In genomic region chr19:8423821-8424223, GRCh38 we compare ENCODE assay signal across 8 cellular contexts. TPM values are rescaled to one million over a fixed set of nuclear protein-coding genes. Genes with fewer than 3 reads are reported as not detected.
DNase-seq lines count a peak whose midpoint lies in the region; FAIRE-seq and TF ChIP-seq lines count a peak whose summit lies in the region.

No MANE protein-coding gene starts in this region.

- peaks cover 6% of the 10 kb centered on the region for H3K36me3 Mint-ChIP-seq in astrocyte (ENCODE audit: low read depth, unreplicated experiment)

- H3K9me2 ChIP-seq in Karpas-422 (replicated peaks; ENCODE audit: insufficient read depth, low read length) = no peaks in the 10 kb centered on the region

- H3K4me1 ChIP-seq in Karpas-422 (ENCODE audit: low read length) (no peaks in the 10 kb centered on the region), astrocyte (ENCODE audit: insufficient read depth, low read length) (peaks cover 12% of the 10 kb centered on the region), skeletal muscle satellite cell (ENCODE audit: control insufficient read depth, insufficient read depth, low read length) (peaks cover 17% of the 10 kb centered on the region)

- no peak overlapping the region for H3K4me2 ChIP-seq in Karpas-422 (ENCODE audit: low read depth, low read length, poor library complexity, severe bottlenecking)
- peak overlapping the region; percentile 62 for H3K4me2 ChIP-seq in astrocyte (ENCODE audit: low read length)
- peak overlapping the region; percentile 71 for H3K4me2 ChIP-seq in skeletal muscle satellite cell (ENCODE audit: low read length)

- peak overlapping the region; percentile 87 for H3K27ac Mint-ChIP-seq in astrocyte (ENCODE audit: unreplicated experiment)

- peak; percentile 90 for FAIRE-seq in astrocyte (lab: Jason Lieb, UNC)

- H3K79me2 ChIP-seq in Karpas-422 (ENCODE audit: low read length) (no peaks in the 10 kb centered on the region), astrocyte (ENCODE audit: insufficient read depth, low read length) (no peaks in the 10 kb centered on the region)

- H3K4me3 ChIP-seq in AG10803 (ENCODE audit: low read length) (no peak overlapping the region), Karpas-422 (ENCODE audit: low read length) (no peak overlapping the region), astrocyte (ENCODE audit: insufficient read depth, low read depth, low read length) (no peak overlapping the region), skeletal muscle satellite cell (ENCODE audit: low read length) (peak overlapping the region; percentile 7), WERI-Rb-1 (ENCODE audit: low read depth, low read length) (no peak overlapping the region)

- H3K4me3 Mint-ChIP-seq in astrocyte (ENCODE audit: unreplicated experiment) = no peak overlapping the region

- TF ChIP-seq CTCF in AG10803 (conservative IDR thresholded peaks at IDR 0.05; ENCODE audit: low read length) (no peak), astrocyte (IDR thresholded peaks at IDR 0.05; ENCODE audit: insufficient read depth, low read depth, low read length) (no peak), WERI-Rb-1 (IDR thresholded peaks at IDR 0.05; ENCODE audit: low read depth, low read length) (no peak)

- no peaks in the 10 kb centered on the region for H3K9me3 Mint-ChIP-seq in astrocyte (ENCODE audit: unreplicated experiment)

- H2AFZ ChIP-seq in Karpas-422 (ENCODE audit: low read length) (no peak overlapping the region), astrocyte (ENCODE audit: low read depth, low read length) (peak overlapping the region; percentile 19)

- H3K27me3 ChIP-seq in Karpas-422 (ENCODE audit: low read length) (no peaks in the 10 kb centered on the region), astrocyte (ENCODE audit: insufficient read depth, low read length) (no peaks in the 10 kb centered on the region), skeletal muscle satellite cell (ENCODE audit: control insufficient read depth, insufficient read depth, low read length) (no peaks in the 10 kb centered on the region), WERI-Rb-1 (ENCODE audit: insufficient read depth, low read depth, severe bottlenecking) (no peaks in the 10 kb centered on the region)

- H4K20me1 ChIP-seq in Karpas-422 (ENCODE audit: insufficient read depth, low read depth, low read length) (no peaks in the 10 kb centered on the region), astrocyte (ENCODE audit: insufficient read depth, low read length) (no peaks in the 10 kb centered on the region)

- H3K9ac ChIP-seq in Karpas-422 (ENCODE audit: low read length) = no peak overlapping the region
- peak overlapping the region; percentile 45 for H3K9ac ChIP-seq in astrocyte (ENCODE audit: low read length)
- peak overlapping the region; percentile 49 for H3K9ac ChIP-seq in skeletal muscle satellite cell (ENCODE audit: low read depth, low read length)

- DNase-seq in AG10803 (ENCODE audit: low read depth) (peak; percentile 98), Karpas-422 (peak; percentile 39), astrocyte (ENCODE audit: low read depth) (peak; percentile 95), hepatic stellate cell (ENCODE audit: low spot score) (peak; percentile 90), WERI-Rb-1 (no peak)
- no peak for DNase-seq in stimulated activated CD4-positive, alpha-beta T cell treated with anti-CD3 and anti-CD28 coated beads, Interleukin-15, amount 100 ng/mL, for 24 hours
- no peak for DNase-seq in activated naive CD4-positive, alpha-beta T cell treated with anti-CD3 and anti-CD28 coated beads, Interleukin-2, amount 50 U/mL, for 16 hours

- no peaks in the 10 kb centered on the region for H3K9me3 ChIP-seq in Karpas-422 (ENCODE audit: low read length)
- H3K9me3 ChIP-seq in astrocyte (ENCODE audit: insufficient read depth, low read depth, low read length) = no peaks in the 10 kb centered on the region
- H3K9me3 ChIP-seq in skeletal muscle satellite cell (replicated peaks; ENCODE audit: low read length) = no peaks in the 10 kb centered on the region
- H3K9me3 ChIP-seq in WERI-Rb-1 (ENCODE audit: severe bottlenecking) = no peaks in the 10 kb centered on the region

- H3K4me1 Mint-ChIP-seq in astrocyte (ENCODE audit: low read depth, unreplicated experiment) = peaks cover 16% of the 10 kb centered on the region

- no peaks in the 10 kb centered on the region for H3K27me3 Mint-ChIP-seq in astrocyte (ENCODE audit: low read depth, unreplicated experiment)

- no peaks in the 10 kb centered on the region for H3K36me3 ChIP-seq in Karpas-422 (ENCODE audit: insufficient read depth, low read length)
- H3K36me3 ChIP-seq in astrocyte (ENCODE audit: insufficient read depth, low read length) = no peaks in the 10 kb centered on the region
- no peaks in the 10 kb centered on the region for H3K36me3 ChIP-seq in skeletal muscle satellite cell (ENCODE audit: insufficient read depth, low read length)
- no peaks in the 10 kb centered on the region for H3K36me3 ChIP-seq in WERI-Rb-1

- H3K27ac ChIP-seq in Karpas-422 (ENCODE audit: low read length) (no peak overlapping the region), astrocyte (ENCODE audit: low read depth, low read length) (no peak overlapping the region), WERI-Rb-1 (no peak overlapping the region)

RNA-seq across cellular contexts. Expression of gene MARCHF2, which starts 10.7 kb away (rescaled TPM):
- total RNA-seq in Karpas-422 (2014; rRNA removed; shearing (Covaris generic); ENCODE audit: low replicate concordance) = 10.1 and 31.2 TPM in 2 replicates
- total RNA-seq in astrocyte = 29.0 and 30.9 TPM in 2 replicates
- 29.7 and 43.7 TPM in 2 replicates for total RNA-seq in skeletal muscle satellite cell (2012; rRNA removed)

RNA-seq across cellular contexts. Expression of gene HNRNPM, which starts 21.0 kb away (rescaled TPM):
- total RNA-seq in Karpas-422 (2014; rRNA removed; shearing (Covaris generic); ENCODE audit: low replicate concordance) = 34.4 and 94.9 TPM in 2 replicates
- total RNA-seq in astrocyte = 137 and 172 TPM in 2 replicates
- 34.5 and 54.0 TPM in 2 replicates for total RNA-seq in skeletal muscle satellite cell (2012; rRNA removed)

RNA-seq across cellular contexts. Expression of gene RAB11B, which starts 33.7 kb away (rescaled TPM):
- total RNA-seq in Karpas-422 (2014; rRNA removed; shearing (Covaris generic); ENCODE audit: low replicate concordance) = 23.7 and 42.9 TPM in 2 replicates
- total RNA-seq in astrocyte = 85.2 and 89.1 TPM in 2 replicates
- total RNA-seq in skeletal muscle satellite cell (2012; rRNA removed) = 20.1 and 25.1 TPM in 2 replicates

RNA-seq across cellular contexts. Expression of gene ANGPTL4, which starts 59.9 kb away (rescaled TPM):
- not detected in 2 replicates for total RNA-seq in Karpas-422 (2014; rRNA removed; shearing (Covaris generic); ENCODE audit: low replicate concordance)
- 110 and 115 TPM in 2 replicates for total RNA-seq in astrocyte
- 60.3 and 159 TPM in 2 replicates for total RNA-seq in skeletal muscle satellite cell (2012; rRNA removed)

Comparison
In these comparisons a context has a peak if more than half of its experiments do, and no peak if none do; other contexts are left out.
1. DNase-seq: peak in AG10803 (single experiment), Karpas-422 (single experiment), astrocyte (single experiment) and hepatic stellate cell (single experiment); none in stimulated activated CD4-positive, alpha-beta T cell treated with anti-CD3 and anti-CD28 coated beads, Interleukin-15, amount 100 ng/mL, for 24 hours (single experiment), activated naive CD4-positive, alpha-beta T cell treated with anti-CD3 and anti-CD28 coated beads, Interleukin-2, amount 50 U/mL, for 16 hours (single experiment) and WERI-Rb-1 (single experiment).